In the genomic region with DNA sequence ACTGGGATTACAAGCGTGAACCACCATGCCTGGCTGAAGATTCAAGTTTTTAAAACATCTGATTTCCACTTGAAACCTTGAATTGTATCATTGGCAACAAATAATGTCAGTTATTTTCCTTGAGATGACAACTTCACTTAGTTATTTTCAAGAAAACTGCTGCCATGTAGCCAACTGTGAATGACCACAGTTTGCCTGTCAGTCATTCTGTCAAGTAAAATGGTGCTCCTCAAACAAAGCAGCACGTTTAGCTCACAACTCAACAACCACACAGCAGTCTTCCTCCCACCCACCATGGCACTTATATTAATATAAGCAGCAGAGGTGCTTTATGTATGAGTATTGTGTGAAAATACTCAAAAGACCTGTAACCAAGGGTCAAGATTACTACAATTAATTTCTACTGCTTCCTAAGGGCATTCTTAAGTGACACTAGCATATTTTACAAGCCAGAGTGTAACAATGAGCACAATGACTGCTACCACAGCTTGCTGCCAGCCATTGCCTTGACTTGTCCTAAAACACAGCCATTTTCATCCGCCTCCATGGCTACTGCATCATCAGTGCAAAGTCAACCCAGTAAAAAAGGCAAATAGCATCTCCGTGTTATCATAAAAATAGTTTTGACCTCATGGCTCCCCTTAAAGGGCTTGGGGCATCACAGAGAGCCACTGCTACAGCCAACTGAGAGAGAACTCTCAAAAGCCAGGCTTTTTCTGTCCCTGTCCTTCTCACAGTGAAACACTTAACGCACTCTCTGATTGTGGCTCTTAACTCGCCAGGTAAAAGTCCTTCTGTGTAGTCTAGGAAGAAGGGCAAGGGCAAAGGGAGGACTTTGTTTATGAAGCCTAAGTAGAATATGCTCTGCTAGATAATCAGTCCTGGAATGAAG, we compare ENCODE assay signal across 1 cellular context.
TF ChIP-seq lines count a peak whose summit lies in the region.

No MANE protein-coding gene starts in this region.

TF ChIP-seq in K562, 482 proteins besides CTCF, POLR2A, EP300 and RAD21:
- TF ChIP-seq, protein P1, sequence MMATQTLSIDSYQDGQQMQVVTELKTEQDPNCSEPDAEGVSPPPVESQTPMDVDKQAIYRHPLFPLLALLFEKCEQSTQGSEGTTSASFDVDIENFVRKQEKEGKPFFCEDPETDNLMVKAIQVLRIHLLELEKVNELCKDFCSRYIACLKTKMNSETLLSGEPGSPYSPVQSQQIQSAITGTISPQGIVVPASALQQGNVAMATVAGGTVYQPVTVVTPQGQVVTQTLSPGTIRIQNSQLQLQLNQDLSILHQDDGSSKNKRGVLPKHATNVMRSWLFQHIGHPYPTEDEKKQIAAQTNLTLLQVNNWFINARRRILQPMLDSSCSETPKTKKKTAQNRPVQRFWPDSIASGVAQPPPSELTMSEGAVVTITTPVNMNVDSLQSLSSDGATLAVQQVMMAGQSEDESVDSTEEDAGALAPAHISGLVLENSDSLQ (IDR thresholded peaks at IDR 0.05): peak; percentile 28; the same call in 1 of the 2 replicates
- peak; percentile 92 for TF ChIP-seq MYNN (IDR thresholded peaks at IDR 0.05)
- no peak for TF ChIP-seq MYNN (CRISPR knock-in tag; IDR thresholded peaks at IDR 0.05)
- TF ChIP-seq, protein P2, sequence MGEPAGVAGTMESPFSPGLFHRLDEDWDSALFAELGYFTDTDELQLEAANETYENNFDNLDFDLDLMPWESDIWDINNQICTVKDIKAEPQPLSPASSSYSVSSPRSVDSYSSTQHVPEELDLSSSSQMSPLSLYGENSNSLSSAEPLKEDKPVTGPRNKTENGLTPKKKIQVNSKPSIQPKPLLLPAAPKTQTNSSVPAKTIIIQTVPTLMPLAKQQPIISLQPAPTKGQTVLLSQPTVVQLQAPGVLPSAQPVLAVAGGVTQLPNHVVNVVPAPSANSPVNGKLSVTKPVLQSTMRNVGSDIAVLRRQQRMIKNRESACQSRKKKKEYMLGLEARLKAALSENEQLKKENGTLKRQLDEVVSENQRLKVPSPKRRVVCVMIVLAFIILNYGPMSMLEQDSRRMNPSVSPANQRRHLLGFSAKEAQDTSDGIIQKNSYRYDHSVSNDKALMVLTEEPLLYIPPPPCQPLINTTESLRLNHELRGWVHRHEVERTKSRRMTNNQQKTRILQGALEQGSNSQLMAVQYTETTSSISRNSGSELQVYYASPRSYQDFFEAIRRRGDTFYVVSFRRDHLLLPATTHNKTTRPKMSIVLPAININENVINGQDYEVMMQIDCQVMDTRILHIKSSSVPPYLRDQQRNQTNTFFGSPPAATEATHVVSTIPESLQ (CRISPR knock-in tag; IDR thresholded peaks at IDR 0.05): no peak
